28 cellular contexts compared by ENCODE assay signal in genomic region chr1:232744847-232745246, GRCh38.
"Had no signal": no experiment of that assay in that cellular context is flagged by ENCODE, and none has a peak within 500 bp of the region (broad histone marks: within the 10 kb centered on the region; RNA-seq: fewer than 3 reads in every experiment).

No MANE protein-coding gene starts in this region.

- H3K4me3 ChIP-seq: ascending aorta, breast epithelium, cardiac muscle cell, coronary artery, dorsolateral prefrontal cortex, esophagus muscularis mucosa, gastroesophageal sphincter, heart right ventricle, hepatocyte had no signal

- H3K4me2 ChIP-seq: hepatocyte had no signal

- DNase-seq: activated CD4-positive, alpha-beta memory T cell treated with anti-CD3 and anti-CD28 coated beads, Interleukin-2, amount 10 ng/mL, durations not matched to agents 7 days and 5 days; activated CD4-positive, alpha-beta T cell treated with anti-CD3 and anti-CD28 coated beads for 1 hour; activated CD4-positive, alpha-beta T cell treated with anti-CD3 and anti-CD28 coated beads for 4 hours; activated CD4-positive, alpha-beta T cell treated with anti-CD3 and anti-CD28 coated beads, Interleukin-2, amount 10 ng/mL, durations not matched to agents 7 days and 5 days; activated CD4-positive, alpha-beta T cell treated with anti-CD3 and anti-CD28 coated beads, Interleukin-2, amount 50 U/mL, for 4 hours; activated CD4-positive, CD25-positive, alpha-beta regulatory T cell; activated CD8-positive, alpha-beta memory T cell treated with anti-CD3 and anti-CD28 coated beads, Interleukin-2, amount 50 U/mL, for 48 hours; activated gamma-delta T cell; activated naive CD4-positive, alpha-beta T cell; activated naive CD4-positive, alpha-beta T cell treated with anti-CD3 and anti-CD28 coated beads, Interleukin-2, amount 10 ng/mL, durations not matched to agents 7 days and 5 days; activated naive CD8-positive, alpha-beta T cell treated with anti-CD3 and anti-CD28 coated beads, Interleukin-2, amount 10 ng/mL, durations not matched to agents 7 days and 5 days; activated T-cell treated with anti-CD3 and anti-CD28 coated beads for 4 hours; activated T-cell treated with anti-CD3 and anti-CD28 coated beads, Interleukin-2, amount 50 U/mL, for 24 hours; activated T-cell treated with anti-CD3 and anti-CD28 coated beads, Interleukin-2, amount 50 U/mL, for 72 hours; central memory CD4-positive, alpha-beta T cell; dorsolateral prefrontal cortex; effector memory CD4-positive, alpha-beta T cell; erythroblast; foreskin melanocyte; heart right ventricle; T1000 had no signal

- H3K79me2 ChIP-seq: hepatocyte had no signal

- H2AFZ ChIP-seq: hepatocyte had no signal

- H3K36me3 ChIP-seq: ascending aorta, breast epithelium, cardiac muscle cell, esophagus muscularis mucosa, gastroesophageal sphincter, heart right ventricle had no signal

- H3K27me3 ChIP-seq: ascending aorta, breast epithelium, cardiac muscle cell, dorsolateral prefrontal cortex, esophagus muscularis mucosa, gastroesophageal sphincter, heart right ventricle, hepatocyte had no signal

- H3K27ac ChIP-seq: ascending aorta, cardiac muscle cell, coronary artery, dorsolateral prefrontal cortex, esophagus muscularis mucosa, gastroesophageal sphincter, heart right ventricle, hepatocyte had no signal

- H3K4me1 ChIP-seq: ascending aorta, breast epithelium, esophagus muscularis mucosa, gastroesophageal sphincter, heart right ventricle had no signal
